In the genomic region with DNA sequence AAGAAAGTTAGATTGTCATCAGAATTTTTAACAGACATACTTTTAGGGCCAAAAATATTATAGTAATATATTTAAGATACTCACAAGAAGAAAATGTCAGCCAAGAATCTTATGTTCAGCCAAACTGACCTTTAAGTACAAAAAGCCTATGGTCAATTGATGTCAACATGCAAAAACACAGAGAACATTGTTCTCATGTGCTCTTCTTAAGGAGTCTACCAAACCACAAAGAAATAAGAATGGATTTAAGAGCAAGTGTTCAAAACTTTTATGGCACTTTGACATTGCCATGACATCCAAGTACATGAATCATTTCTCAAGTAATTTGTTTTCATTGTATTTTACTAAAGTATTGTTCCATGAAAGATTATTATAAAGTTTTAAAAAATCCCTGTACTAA, we compare ENCODE assay signal across 30 cellular contexts.
"Had no signal": no experiment of that assay in that cellular context is flagged by ENCODE, and none has a peak within 500 bp of the region (broad histone marks: within the 10 kb centered on the region; RNA-seq: fewer than 3 reads in every experiment).

No MANE protein-coding gene starts in this region.

- H3K36me3 ChIP-seq: adrenal gland, esophagus muscularis mucosa, gastrocnemius medialis, heart left ventricle, WERI-Rb-1 had no signal

- DNase-seq: activated B cell treated with CpG ODN at 0.5 μM for 24 hours; activated CD4-positive, alpha-beta memory T cell treated with anti-CD3 and anti-CD28 coated beads for 36 hours; activated CD4-positive, alpha-beta T cell treated with anti-CD3 and anti-CD28 coated beads, Interleukin-2, amount 10 ng/mL, durations not matched to agents 24 days and 14 days; activated CD8-positive, alpha-beta memory T cell treated with anti-CD3 and anti-CD28 coated beads, Interleukin-2, amount 10 ng/mL, durations not matched to agents 7 days and 5 days; activated CD8-positive, alpha-beta memory T cell treated with anti-CD3 and anti-CD28 coated beads, Interleukin-2, amount 50 U/mL, for 48 hours; activated CD8-positive, alpha-beta T cell treated with anti-CD3 and anti-CD28 coated beads, Interleukin-2, amount 10 ng/mL, durations not matched to agents 7 days and 5 days; activated gamma-delta T cell; activated naive CD4-positive, alpha-beta T cell treated with anti-CD3 and anti-CD28 coated beads, Interleukin-2, amount 50 U/mL, for 16 hours; activated naive CD4-positive, alpha-beta T cell treated with Interleukin-2 at 50 U/mL for 16 hours; activated T-cell treated with anti-CD3 and anti-CD28 coated beads for 4 hours; activated T-cell treated with anti-CD3 and anti-CD28 coated beads, Interleukin-2, amount 50 U/mL, for 24 hours; activated T-cell treated with anti-CD3 and anti-CD28 coated beads, Interleukin-2, amount 50 U/mL, for 72 hours; adrenal gland; amygdala; aorta; body of pancreas; caudate nucleus; cortex of kidney; dermis blood vessel endothelial cell; effector CD4-positive, alpha-beta T cell; effector memory CD8-positive, alpha-beta T cell; erythroblast; gastrocnemius medialis; glutamatergic neuron; heart left ventricle; T-helper 1 cell; T-helper 17 cell; T1000; WERI-Rb-1 had no signal

- H3K27ac ChIP-seq: adrenal gland, body of pancreas, esophagus muscularis mucosa, gastrocnemius medialis, heart left ventricle, WERI-Rb-1 had no signal

- H3K4me1 ChIP-seq: adrenal gland, body of pancreas, gastrocnemius medialis, heart left ventricle had no signal

- H3K9me3 ChIP-seq: adrenal gland, body of pancreas, esophagus muscularis mucosa, gastrocnemius medialis, heart left ventricle had no signal

- H3K27me3 ChIP-seq: adrenal gland, body of pancreas, esophagus muscularis mucosa, gastrocnemius medialis, heart left ventricle had no signal

- H3K4me3 ChIP-seq: adrenal gland, body of pancreas, esophagus muscularis mucosa, gastrocnemius medialis, heart left ventricle had no signal
